20 cellular contexts compared by ENCODE assay signal in genomic region chr16:88200896-88201185, GRCh38.
DNase-seq lines count a peak whose midpoint lies in the region; ATAC-seq, FAIRE-seq and TF ChIP-seq lines count a peak whose summit lies in the region.
"Had no signal": no experiment of that assay in that cellular context is flagged by ENCODE, and none has a peak within 500 bp of the region (broad histone marks: within the 10 kb centered on the region; RNA-seq: fewer than 3 reads in every experiment).

No MANE protein-coding gene starts in this region.

- intact Hi-C loops in posterior cingulate gyrus (cut with DNase I): no loop called here
- intact Hi-C loops in pancreas (cut with DNase I): no loop called here

- H3K27me3 Mint-ChIP-seq in osteocyte (ENCODE audit: unreplicated experiment): no peaks in the 10 kb centered on the region

- no peaks in the 10 kb centered on the region for H3K36me3 Mint-ChIP-seq in osteocyte (ENCODE audit: unreplicated experiment)

- H3K36me3 ChIP-seq in bronchial epithelial cell (ENCODE audit: control insufficient read depth, insufficient read depth, low read length) (no peaks in the 10 kb centered on the region), pancreas (no peaks in the 10 kb centered on the region)
- H3K36me3 ChIP-seq: Peyer's patch had no signal

- no peaks in the 10 kb centered on the region for H3K9me3 Mint-ChIP-seq in osteocyte (ENCODE audit: unreplicated experiment)

- no peak for TF ChIP-seq CTCF in bronchial epithelial cell (IDR thresholded peaks at IDR 0.05; ENCODE audit: insufficient read depth, low read length, severe bottlenecking)
- no peak for TF ChIP-seq CTCF in osteocyte (IDR thresholded peaks at IDR 0.05)
- no peak for TF ChIP-seq CTCF in pancreas (IDR thresholded peaks at IDR 0.05)

- WGBS in pancreas, 2 donors: 70 to 74% methylated on average over 10 to 13 of the region's 13 CpGs

- no peaks in the 10 kb centered on the region for H3K4me1 Mint-ChIP-seq in osteocyte (ENCODE audit: unreplicated experiment)
- H3K4me1 Mint-ChIP-seq: H9 had no signal

- ATAC-seq in pancreas: no peak
- ATAC-seq: Right ventricle myocardium inferior had no signal

- no peak overlapping the region for H3K27ac Mint-ChIP-seq in osteocyte (ENCODE audit: unreplicated experiment)

- no peak overlapping the region for H3K27ac ChIP-seq in pancreas
- H3K27ac ChIP-seq: Peyer's patch, SK-N-MC had no signal

- H3K9me3 ChIP-seq in pancreas: no peaks in the 10 kb centered on the region
- H3K9me3 ChIP-seq: Peyer's patch had no signal

- no peaks in the 10 kb centered on the region for H3K27me3 ChIP-seq in bronchial epithelial cell (ENCODE audit: control insufficient read depth, insufficient read depth, low read length)
- no peaks in the 10 kb centered on the region for H3K27me3 ChIP-seq in pancreas
- H3K27me3 ChIP-seq: Peyer's patch had no signal

- DNase-seq in AG08396 (ENCODE audit: low spot score) (peak; percentile 12), bronchial epithelial cell (ENCODE audit: low read depth) (no peak), islet precursor cell (peak; percentile 40), osteocyte (ENCODE audit: extremely low spot score, unreplicated experiment) (peak; percentile 75), posterior cingulate gyrus (no peak), NCI-H2196 (lab: John Stamatoyannopoulos, UW; ENCODE audit: unreplicated experiment) (no peak), dermis blood vessel endothelial cell (no peak), pancreas (no peak)
- DNase-seq: DMS79, H9, NCI-H1436, NCI-H1930, NCI-H2171, Peyer's patch had no signal

- FAIRE-seq in bronchial epithelial cell (lab: Jason Lieb, UNC) (peak; percentile 47), pancreas (lab: Jason Lieb, UNC) (no peak)
- FAIRE-seq: A204.1, D721Med, GM12892, GM18507 had no signal

- no peak overlapping the region for H3K4me3 Mint-ChIP-seq in osteocyte (ENCODE audit: unreplicated experiment)
- H3K4me3 Mint-ChIP-seq: H9 had no signal

- H3K4me3 ChIP-seq in bronchial epithelial cell (ENCODE audit: low read depth, low read length) (no peak overlapping the region), pancreas (no peak overlapping the region)
- H3K4me3 ChIP-seq: Peyer's patch, SK-N-MC had no signal

- no peaks in the 10 kb centered on the region for H3K4me1 ChIP-seq in pancreas
- H3K4me1 ChIP-seq: Peyer's patch had no signal

Comparison
In these comparisons a context has a peak if more than half of its experiments do, and no peak if none do; other contexts are left out.
1. DNase-seq: peak in AG08396 (single experiment), islet precursor cell (single experiment) and osteocyte (single experiment); none in bronchial epithelial cell (single experiment), posterior cingulate gyrus (0 of 10), NCI-H2196 (single experiment), dermis blood vessel endothelial cell (single experiment) and pancreas (0 of 6).